ENCODE assay signal across 9 cellular contexts in the genomic region with DNA sequence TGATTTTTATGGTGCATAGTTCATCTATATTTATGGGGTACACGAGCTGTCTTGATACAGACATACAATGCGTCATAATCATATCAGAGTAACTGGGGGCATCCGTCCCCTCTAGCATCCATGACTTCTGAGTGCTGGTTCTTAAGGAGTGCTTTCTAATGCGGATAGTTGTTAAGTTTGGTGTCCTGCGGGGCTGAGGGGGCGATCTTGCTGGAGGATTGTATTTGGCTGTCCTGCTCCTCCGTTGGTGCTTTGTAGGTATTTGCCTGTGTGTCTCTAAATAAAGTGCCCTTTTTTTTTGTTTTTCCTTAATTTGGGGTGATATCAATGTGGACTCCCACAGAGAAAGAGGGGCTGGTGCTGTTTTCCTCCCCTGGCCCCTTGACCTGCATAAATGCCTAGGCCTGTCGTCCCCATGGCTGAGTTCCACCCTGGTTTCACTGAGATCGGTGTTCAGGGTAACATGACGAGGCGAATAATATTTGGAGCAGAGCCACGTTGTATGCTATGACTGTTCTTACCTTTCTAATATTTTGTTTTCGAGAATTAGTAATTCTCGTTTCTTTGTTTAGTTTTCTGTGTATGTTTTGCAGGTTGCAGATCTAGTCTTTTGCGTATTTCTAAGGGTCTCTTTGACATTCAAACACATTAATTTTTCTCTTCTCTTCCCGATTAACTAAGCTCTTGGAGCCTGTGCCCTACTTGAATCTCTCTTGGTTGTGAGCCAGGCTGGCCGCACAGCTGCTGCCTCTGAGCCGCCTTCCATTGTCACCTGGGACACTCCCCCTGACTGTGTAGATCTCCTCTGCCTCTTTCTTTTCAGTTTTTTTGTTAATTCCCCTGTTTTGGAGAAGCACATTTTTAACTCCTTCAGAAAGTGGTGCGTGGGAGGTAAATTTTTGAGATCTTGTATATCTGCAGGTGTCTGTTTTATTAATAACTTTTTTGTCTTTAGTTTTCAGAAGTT.
DNase-seq lines count a peak whose midpoint lies in the region; ATAC-seq and TF ChIP-seq lines count a peak whose summit lies in the region.
"Had no signal": no experiment of that assay in that cellular context is flagged by ENCODE, and none has a peak within 500 bp of the region (broad histone marks: within the 10 kb centered on the region; RNA-seq: fewer than 3 reads in every experiment).

No MANE protein-coding gene starts in this region.

- in situ Hi-C loops in HAP-1 (cut with MboI; ENCODE audit: low sequenced_read_pairs): no loop called here

- no peak for TF ChIP-seq CTCF in CD4-positive, alpha-beta T cell (IDR thresholded peaks at IDR 0.05)

- H3K9me3 ChIP-seq in CD4-positive, alpha-beta T cell (ENCODE audit: control insufficient read depth, low read length): no peaks in the 10 kb centered on the region
- no peaks in the 10 kb centered on the region for H3K9me3 ChIP-seq in HAP-1
- H3K9me3 ChIP-seq in SJCRH30 (replicated peaks): no peaks in the 10 kb centered on the region
- H3K9me3 ChIP-seq: pancreas had no signal

- H3K36me3 Mint-ChIP-seq in CD4-positive, alpha-beta T cell (ENCODE audit: low read depth): peaks cover 44% of the 10 kb centered on the region
- H3K36me3 Mint-ChIP-seq in activated T-cell treated with anti-CD3 and anti-CD28 coated beads, Interleukin-2, amount 50 U/mL, for 4 hours (ENCODE audit: insufficient read depth): peaks cover 11% of the 10 kb centered on the region

- H3K36me3 ChIP-seq in HAP-1 (replicated peaks) (no peaks in the 10 kb centered on the region), SJCRH30 (0 out of 2 replicates have a peak, but pooled peaks cover 3% of the 10 kb centered on the region)
- H3K36me3 ChIP-seq: pancreas had no signal

- H3K4me1 ChIP-seq in HAP-1 (no peaks in the 10 kb centered on the region; the same call in 1 of the 2 replicates), SJCRH30 (peaks cover 18% of the 10 kb centered on the region)

- no peaks in the 10 kb centered on the region for H3K9me3 Mint-ChIP-seq in CD4-positive, alpha-beta T cell
- no peaks in the 10 kb centered on the region for H3K9me3 Mint-ChIP-seq in activated T-cell treated with anti-CD3 and anti-CD28 coated beads, Interleukin-2, amount 50 U/mL, for 4 hours

- no peaks in the 10 kb centered on the region for H3K27me3 Mint-ChIP-seq in CD4-positive, alpha-beta T cell
- H3K27me3 Mint-ChIP-seq in activated T-cell treated with anti-CD3 and anti-CD28 coated beads, Interleukin-2, amount 50 U/mL, for 4 hours (ENCODE audit: low read depth): no peaks in the 10 kb centered on the region

- H3K27me3 ChIP-seq in CD4-positive, alpha-beta T cell (ENCODE audit: control insufficient read depth, insufficient read depth, low read length): no peaks in the 10 kb centered on the region
- H3K27me3 ChIP-seq in HAP-1 (ENCODE audit: low read depth) (no peaks in the 10 kb centered on the region), SJCRH30 (no peaks in the 10 kb centered on the region)
- H3K27me3 ChIP-seq: pancreas had no signal

- intact Hi-C loops in CD4-positive, alpha-beta T cell (cut with DNase I, micrococcal nuclease): loop anchor here (1.0 to 10.0 kb wide), 5 partner anchors 33 to 301 kb away; a partner anchor contains a TSS

- peak overlapping the region; percentile 73 for H3K27ac Mint-ChIP-seq in CD4-positive, alpha-beta T cell

- H3K4me3 ChIP-seq in HAP-1: no peak overlapping the region
- H3K4me3 ChIP-seq in SJCRH30: no peak overlapping the region
- H3K4me3 ChIP-seq: pancreas had no signal

- POLR2A ChIA-PET in CD4-positive, alpha-beta T cell (lab: Charles Lee): interaction anchor here (0.7 to 1.8 kb wide), 3 partner anchors 26 to 148 kb away, joined by 3 to 6 read pairs (median 5); no protein-coding TSS in a partner anchor

- peaks cover 74% of the 10 kb centered on the region for H3K4me1 Mint-ChIP-seq in CD4-positive, alpha-beta T cell (ENCODE audit: low read depth)
- H3K4me1 Mint-ChIP-seq in activated T-cell treated with anti-CD3 and anti-CD28 coated beads, Interleukin-2, amount 50 U/mL, for 4 hours (ENCODE audit: low read depth): peaks cover 44% of the 10 kb centered on the region

- no peak for ATAC-seq in CD4-positive, alpha-beta T cell (ENCODE audit: poor library complexity)
- no peak for ATAC-seq in activated T-cell treated with anti-CD3 and anti-CD28 coated beads, Interleukin-2, amount 50 U/mL, for 4 hours
- no peak for ATAC-seq in HG02938 (IDR thresholded peaks at IDR 0.05; ENCODE audit: unreplicated experiment)

- CTCF ChIA-PET in CD4-positive, alpha-beta T cell (lab: Charles Lee): interaction anchor here (0.7 to 2.2 kb wide), 2 partner anchors 24 to 148 kb away, joined by 3 to 12 read pairs; no protein-coding TSS in a partner anchor

- DNase-seq in CD4-positive, alpha-beta T cell: no peak
- peak; percentile 8 to 35 for DNase-seq in HAP-1 (ENCODE audit: low spot score in 2 of 2)
- peak; percentile 58 to 67 for DNase-seq in SJCRH30
- DNase-seq in myocyte (ENCODE audit: low read depth): peak; percentile 49
- no peak for DNase-seq in NCI-H82 treated with DMSO at 0.1 percent for 48 hours (lab: John Stamatoyannopoulos, UW; ENCODE audit: unreplicated experiment)
- DNase-seq in activated T-cell treated with anti-CD3 and anti-CD28 coated beads, Interleukin-2, amount 50 U/mL, for 4 hours: no peak
- DNase-seq in activated T-cell treated with anti-CD3 and anti-CD28 coated beads, Interleukin-2, amount 50 U/mL, for 48 hours: no peak

- no peak overlapping the region for H3K4me3 Mint-ChIP-seq in CD4-positive, alpha-beta T cell
- no peak overlapping the region for H3K4me3 Mint-ChIP-seq in activated T-cell treated with anti-CD3 and anti-CD28 coated beads, Interleukin-2, amount 50 U/mL, for 4 hours

- H3K27ac ChIP-seq in CD4-positive, alpha-beta T cell (ENCODE audit: low read depth, low read length): no peak overlapping the region
- no peak overlapping the region for H3K27ac ChIP-seq in SJCRH30
- H3K27ac ChIP-seq: pancreas had no signal

Comparison
In these comparisons a context has a peak if more than half of its experiments do, and no peak if none do; other contexts are left out.
1. DNase-seq: peak in HAP-1 (2 of 2), SJCRH30 (2 of 2) and myocyte (single experiment); none in CD4-positive, alpha-beta T cell (0 of 10), NCI-H82 treated with DMSO at 0.1 percent for 48 hours (single experiment), activated T-cell treated with anti-CD3 and anti-CD28 coated beads, Interleukin-2, amount 50 U/mL, for 4 hours (single experiment) and activated T-cell treated with anti-CD3 and anti-CD28 coated beads, Interleukin-2, amount 50 U/mL, for 48 hours (0 of 2).